2 cellular contexts compared by ENCODE assay signal in genomic region chr12:108823804-108824203, GRCh38.
TF ChIP-seq lines count a peak whose summit lies in the region.

No MANE protein-coding gene starts in this region.

TF ChIP-seq in liver, 16 proteins besides CTCF, POLR2A, EP300 and RAD21:
- TF ChIP-seq HNF4A (conservative IDR thresholded peaks at IDR 0.05), result no peak

TF ChIP-seq in HepG2, 621 proteins besides CTCF, POLR2A, EP300 and RAD21:
- TF ChIP-seq ZNF256 (CRISPR knock-in tag; conservative IDR thresholded peaks at IDR 0.05), result no peak
